8 cellular contexts compared by ENCODE assay signal in the genomic region with DNA sequence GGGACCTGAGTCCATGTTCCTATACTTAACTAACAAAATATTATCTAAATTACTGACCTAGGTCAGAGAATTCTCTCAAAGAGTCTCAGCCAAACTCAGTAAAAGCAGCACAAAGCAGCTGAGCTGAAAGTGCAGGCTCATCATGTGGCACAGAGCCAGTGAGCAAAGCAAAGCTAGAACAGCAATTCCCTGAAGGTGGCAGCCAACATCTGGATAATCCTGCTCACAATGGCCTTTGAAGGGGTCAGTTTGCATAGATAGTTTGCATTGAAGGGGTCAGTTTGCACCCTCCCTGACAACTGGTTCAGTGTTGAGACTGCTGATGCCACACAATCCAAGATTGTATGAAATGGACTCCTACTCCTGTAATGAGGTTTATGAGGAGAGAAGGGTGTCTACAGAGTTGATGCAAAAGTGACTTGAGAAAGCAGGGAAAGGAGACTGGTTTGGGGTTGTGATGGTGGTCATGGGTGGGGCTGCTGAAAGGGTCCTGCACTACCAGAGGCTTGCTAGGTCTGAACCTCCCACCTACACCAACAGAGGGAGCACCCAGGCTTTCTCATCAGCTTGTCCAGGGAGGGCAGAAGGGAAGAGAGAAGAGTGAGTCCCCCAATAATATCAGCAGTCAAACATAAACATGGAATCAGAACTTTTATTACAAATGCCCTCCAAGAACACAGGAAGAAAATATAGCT.
DNase-seq lines count a peak whose midpoint lies in the region; FAIRE-seq and TF ChIP-seq lines count a peak whose summit lies in the region.

No MANE protein-coding gene starts in this region.

- peak; percentile 83 for FAIRE-seq in GM18507 (lab: Jason Lieb, UNC)

- DNase-seq in GM18507 (ENCODE audit: extremely low spot score, insufficient read length, low read depth) (no peak), HFF-Myc (ENCODE audit: extremely low read depth, low read depth) (no peak), NCI-H82 treated with DMSO at 0.1 percent for 48 hours (lab: John Stamatoyannopoulos, UW; ENCODE audit: unreplicated experiment) (peak; percentile 8), left kidney (ENCODE audit: low read depth, low spot score) (peak; percentile 25), NCI-H2196 (lab: John Stamatoyannopoulos, UW; ENCODE audit: unreplicated experiment) (no peak), COR-L47 (lab: John Stamatoyannopoulos, UW) (no peak), T-helper 1 cell (no peak), NOMO-1 treated with dmso at 0.1 percent for 144 hours (lab: John Stamatoyannopoulos, UW; ENCODE audit: unreplicated experiment) (no peak)

- TF ChIP-seq CTCF in HFF-Myc (IDR thresholded peaks at IDR 0.05; ENCODE audit: low read depth, low read length, missing control alignments) = peak; percentile 22

- no peak overlapping the region for H3K4me3 ChIP-seq in HFF-Myc (replicated peaks; ENCODE audit: low read depth, low read length)

Comparison
In these comparisons a context has a peak if more than half of its experiments do, and no peak if none do; other contexts are left out.
1. DNase-seq: peak in NCI-H82 treated with DMSO at 0.1 percent for 48 hours (single experiment) and left kidney (single experiment); none in GM18507 (single experiment), HFF-Myc (single experiment), NCI-H2196 (single experiment), COR-L47 (single experiment), T-helper 1 cell (0 of 5) and NOMO-1 treated with dmso at 0.1 percent for 144 hours (single experiment).